ENCODE assay signal across 9 cellular contexts in genomic region chr7:47227762-47228177, GRCh38.
A peak's percentile ranks its signal among the peaks of the same experiment; 100 is the strongest.
DNase-seq lines count a peak whose midpoint lies in the region; ATAC-seq, FAIRE-seq and TF ChIP-seq lines count a peak whose summit lies in the region.
"Had no signal": no experiment of that assay in that cellular context is flagged by ENCODE, and none has a peak within 500 bp of the region (broad histone marks: within the 10 kb centered on the region; RNA-seq: fewer than 3 reads in every experiment).

No MANE protein-coding gene starts in this region.

- H3K4me1 Mint-ChIP-seq in activated naive CD4-positive, alpha-beta T cell treated with anti-CD3 and anti-CD28 coated beads, Interleukin-2, amount 10 ng/mL, durations not matched to agents 7 days and 5 days = no peaks in the 10 kb centered on the region
- H3K4me1 Mint-ChIP-seq in naive thymus-derived CD8-positive, alpha-beta T cell = peaks cover 0 to 8% (median 0%) of the 10 kb centered on the region in 4 donors

- no peak for TF ChIP-seq POLR2A in NB4 (IDR thresholded peaks at IDR 0.05; ENCODE audit: extremely low read depth, insufficient read length)

- no peaks in the 10 kb centered on the region for H3K27me3 Mint-ChIP-seq in activated naive CD4-positive, alpha-beta T cell treated with anti-CD3 and anti-CD28 coated beads, Interleukin-2, amount 10 ng/mL, durations not matched to agents 7 days and 5 days
- H3K27me3 Mint-ChIP-seq in naive thymus-derived CD8-positive, alpha-beta T cell = peaks cover 0 to 16% (median 9%) of the 10 kb centered on the region in 5 donors

- peak; percentile 65 for ATAC-seq in GM18499 (IDR thresholded peaks at IDR 0.05; ENCODE audit: insufficient read depth, unreplicated experiment)
- no peak for ATAC-seq in stimulated activated naive CD8-positive, alpha-beta T cell treated with anti-CD3 and anti-CD28 coated beads, Interleukin-15, Interleukin-2, amounts not matched to agents 100 U/mL and 50 U/mL, for 24 hours
- ATAC-seq in naive thymus-derived CD8-positive, alpha-beta T cell = no peak

- DNase-seq in HFF-Myc (ENCODE audit: extremely low read depth, low read depth) = peak; percentile 56
- peak; percentile 100 for DNase-seq in NB4 (ENCODE audit: low read depth)
- DNase-seq in iris pigment epithelial cell (ENCODE audit: low read depth) = peak; percentile 78
- no peak for DNase-seq in D721Med (ENCODE audit: insufficient read length, low spot score)
- DNase-seq in stimulated activated naive CD8-positive, alpha-beta T cell treated with anti-CD3 and anti-CD28 coated beads, Interleukin-15, Interleukin-2, amounts not matched to agents 100 U/mL and 50 U/mL, for 24 hours = no peak
- DNase-seq in activated naive CD4-positive, alpha-beta T cell treated with anti-CD3 and anti-CD28 coated beads, Interleukin-2, amount 10 ng/mL, durations not matched to agents 7 days and 5 days = no peak
- DNase-seq in naive thymus-derived CD8-positive, alpha-beta T cell = no peak

- no peaks in the 10 kb centered on the region for H3K9me3 Mint-ChIP-seq in activated naive CD4-positive, alpha-beta T cell treated with anti-CD3 and anti-CD28 coated beads, Interleukin-2, amount 10 ng/mL, durations not matched to agents 7 days and 5 days
- peaks cover 0 to 4% (median 0%) of the 10 kb centered on the region in 9 donors for H3K9me3 Mint-ChIP-seq in naive thymus-derived CD8-positive, alpha-beta T cell

- CTCF ChIA-PET in activated naive CD4-positive, alpha-beta T cell treated with anti-CD3 and anti-CD28 coated beads, Interleukin-2, amount 10 ng/mL, durations not matched to agents 7 days and 5 days (lab: Charles Lee) = interaction anchor here (1.4 kb wide), 1 partner anchor 9 kb away, joined by 4 read pairs; no protein-coding TSS in a partner anchor

- FAIRE-seq in D721Med (lab: Jason Lieb, UNC) = no peak

- no peak for TF ChIP-seq CTCF in HFF-Myc (IDR thresholded peaks at IDR 0.05; ENCODE audit: low read depth, low read length, missing control alignments)
- no peak for TF ChIP-seq CTCF in NB4 (IDR thresholded peaks at IDR 0.05; ENCODE audit: low read depth, low read length)
- no peak for TF ChIP-seq CTCF in D721Med (IDR thresholded peaks at IDR 0.05; ENCODE audit: insufficient read depth, missing control alignments)

- H3K4me3 ChIP-seq in HFF-Myc (replicated peaks; ENCODE audit: low read depth, low read length) = no peak overlapping the region
- H3K4me3 ChIP-seq in NB4 (ENCODE audit: low read depth, low read length) = peak overlapping the region; percentile 32
- H3K4me3 ChIP-seq: thoracic aorta had no signal

- no peaks in the 10 kb centered on the region for H3K36me3 Mint-ChIP-seq in activated naive CD4-positive, alpha-beta T cell treated with anti-CD3 and anti-CD28 coated beads, Interleukin-2, amount 10 ng/mL, durations not matched to agents 7 days and 5 days
- H3K36me3 Mint-ChIP-seq in naive thymus-derived CD8-positive, alpha-beta T cell = no peaks in the 10 kb centered on the region

- no peak overlapping the region for H3K4me3 Mint-ChIP-seq in activated naive CD4-positive, alpha-beta T cell treated with anti-CD3 and anti-CD28 coated beads, Interleukin-2, amount 10 ng/mL, durations not matched to agents 7 days and 5 days
- H3K4me3 Mint-ChIP-seq in naive thymus-derived CD8-positive, alpha-beta T cell = no peak overlapping the region

- POLR2A ChIA-PET in naive thymus-derived CD8-positive, alpha-beta T cell (lab: Charles Lee) = no interaction called here

- no peak overlapping the region for H3K27ac Mint-ChIP-seq in activated naive CD4-positive, alpha-beta T cell treated with anti-CD3 and anti-CD28 coated beads, Interleukin-2, amount 10 ng/mL, durations not matched to agents 7 days and 5 days
- no peak overlapping the region for H3K27ac Mint-ChIP-seq in naive thymus-derived CD8-positive, alpha-beta T cell

Comparison
In these comparisons a context has a peak if more than half of its experiments do, and no peak if none do; other contexts are left out.
1. DNase-seq: peak in HFF-Myc (single experiment), NB4 (single experiment) and iris pigment epithelial cell (single experiment); none in D721Med (single experiment), stimulated activated naive CD8-positive, alpha-beta T cell treated with anti-CD3 and anti-CD28 coated beads, Interleukin-15, Interleukin-2, amounts not matched to agents 100 U/mL and 50 U/mL, for 24 hours (single experiment), activated naive CD4-positive, alpha-beta T cell treated with anti-CD3 and anti-CD28 coated beads, Interleukin-2, amount 10 ng/mL, durations not matched to agents 7 days and 5 days (single experiment) and naive thymus-derived CD8-positive, alpha-beta T cell (0 of 10).